In the genomic region with DNA sequence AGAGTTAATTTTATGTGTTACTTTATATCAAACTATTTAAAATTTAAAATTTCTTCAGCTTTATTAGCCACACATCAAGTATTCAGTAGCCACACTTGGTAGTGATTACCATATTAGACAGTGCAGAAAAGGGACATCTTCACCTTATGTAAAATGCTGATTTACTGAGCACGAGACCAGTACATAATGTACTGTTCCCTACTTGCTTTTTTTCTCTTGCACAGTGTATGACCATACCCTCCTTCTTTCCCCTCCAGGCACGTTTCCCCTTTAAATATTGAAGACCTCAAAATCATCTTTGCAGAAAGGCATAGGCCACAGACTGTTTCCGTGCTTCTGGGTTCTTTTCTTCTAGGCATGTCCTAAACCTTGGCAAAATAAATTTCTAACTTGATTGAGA, we compare ENCODE assay signal across 16 cellular contexts. TPM values are rescaled to one million over a fixed set of nuclear protein-coding genes. Genes with fewer than 3 reads are reported as not detected.
A peak's percentile ranks its signal among the peaks of the same experiment; 100 is the strongest.
DNase-seq lines count a peak whose midpoint lies in the region; ATAC-seq and TF ChIP-seq lines count a peak whose summit lies in the region.
"Had no signal": no experiment of that assay in that cellular context is flagged by ENCODE, and none has a peak within 500 bp of the region (broad histone marks: within the 10 kb centered on the region; RNA-seq: fewer than 3 reads in every experiment).

No MANE protein-coding gene starts in this region.

- H3K9me3 ChIP-seq in left ventricle myocardium inferior (replicated peaks), result no peaks in the 10 kb centered on the region
- H3K9me3 ChIP-seq in right atrium auricular region, result no peaks in the 10 kb centered on the region
- no peaks in the 10 kb centered on the region for H3K9me3 ChIP-seq in gastroesophageal sphincter
- no peaks in the 10 kb centered on the region for H3K9me3 ChIP-seq in stomach

- H3K4me3 ChIP-seq in left ventricle myocardium inferior, result no peak overlapping the region
- H3K4me3 ChIP-seq in right atrium auricular region, result no peak overlapping the region
- peak overlapping the region in 1 of 2 donors; percentile 33 for H3K4me3 ChIP-seq in gastroesophageal sphincter
- H3K4me3 ChIP-seq in stomach, result no peak overlapping the region
- H3K4me3 ChIP-seq: K562 had no signal

- TF ChIP-seq EP300 in gastroesophageal sphincter (IDR thresholded peaks at IDR 0.05), result no peak
- no peak for TF ChIP-seq EP300 in stomach (IDR thresholded peaks at IDR 0.05)

- H3K4me1 ChIP-seq in left ventricle myocardium inferior (peaks cover 96% of the 10 kb centered on the region), right atrium auricular region (peaks cover 0 to 75% of the 10 kb centered on the region in 2 donors), gastroesophageal sphincter (peaks cover 18 to 97% (median 32%) of the 10 kb centered on the region in 3 donors), stomach (peaks cover 53 to 99% (median 77%) of the 10 kb centered on the region in 4 donors)

- DNase-seq in left ventricle myocardium inferior (no peak), right atrium auricular region (ENCODE audit: low spot score) (no peak), stomach (no peak), nephron progenitor cell (no peak), UCSD-AML1 (lab: John Stamatoyannopoulos, UW; ENCODE audit: unreplicated experiment) (no peak)
- DNase-seq: C1 segment of cervical spinal cord, DMS79 treated with DMSO at 0.1 percent for 48 hours, H9, NCI-H1417 treated with DMSO at 0.1 percent for 48 hours, NCI-H2029, NCI-H2171 treated with DMSO at 0.1 percent for 48 hours, NCI-H510A treated with DMSO at 0.1 percent for 48 hours had no signal

- H3K9me3 Mint-ChIP-seq in nephron progenitor cell, result no peaks in the 10 kb centered on the region
- H3K9me3 Mint-ChIP-seq: H9 had no signal

- no peak for ATAC-seq in gastroesophageal sphincter
- ATAC-seq in GM19463 (IDR thresholded peaks at IDR 0.05; ENCODE audit: unreplicated experiment), result no peak
- ATAC-seq in HG03520 (IDR thresholded peaks at IDR 0.05; ENCODE audit: unreplicated experiment), result no peak
- ATAC-seq: K562 had no signal

- peak overlapping the region; percentile 65 for H3K27ac ChIP-seq in left ventricle myocardium inferior (replicated peaks)
- peak overlapping the region in 1 of 2 donors; percentile 51 for H3K27ac ChIP-seq in right atrium auricular region
- peak overlapping the region; percentile 81 to 96 (median 85) for H3K27ac ChIP-seq in gastroesophageal sphincter
- H3K27ac ChIP-seq in stomach, result peak overlapping the region in 4 of 5 donors; percentile 43 to 80 (median 74)

- no peak for TF ChIP-seq POLR2A in gastroesophageal sphincter (IDR thresholded peaks at IDR 0.05)
- TF ChIP-seq POLR2A in stomach (IDR thresholded peaks at IDR 0.05), result no peak

- WGBS in gastroesophageal sphincter (ENCODE audit: low coverage in 1 of 2), 2 donors, result 47 to 50% methylated on average over 3 of the region's 3 CpGs
- 47 to 73% (median 55%) methylated on average over 3 of the region's 3 CpGs for WGBS in stomach, 5 donors

- no peaks in the 10 kb centered on the region for H3K27me3 ChIP-seq in left ventricle myocardium inferior (ENCODE audit: low read depth)
- H3K27me3 ChIP-seq in right atrium auricular region, result no peaks in the 10 kb centered on the region
- no peaks in the 10 kb centered on the region for H3K27me3 ChIP-seq in gastroesophageal sphincter
- no peaks in the 10 kb centered on the region for H3K27me3 ChIP-seq in stomach

- no peaks in the 10 kb centered on the region for H3K27me3 Mint-ChIP-seq in nephron progenitor cell (ENCODE audit: low read depth, poor library complexity)

- H3K36me3 Mint-ChIP-seq in nephron progenitor cell (ENCODE audit: low read depth), result peaks cover 20% of the 10 kb centered on the region

- H3K36me3 ChIP-seq in left ventricle myocardium inferior (peaks cover 5% of the 10 kb centered on the region), right atrium auricular region (no peaks in the 10 kb centered on the region), gastroesophageal sphincter (peaks cover 0 to 11% of the 10 kb centered on the region in 2 donors), stomach (peaks cover 0 to 7% (median 3%) of the 10 kb centered on the region in 4 donors)

- H3K27ac Mint-ChIP-seq in nephron progenitor cell, result no peak overlapping the region

- intact Hi-C loops in left ventricle myocardium inferior (cut with micrococcal nuclease) (no loop called here), stomach (cut with DNase I; ENCODE audit: low total_unique reads) (no loop called here)

- H3K4me3 Mint-ChIP-seq in nephron progenitor cell, result no peak overlapping the region
- H3K4me3 Mint-ChIP-seq: H9 had no signal

- peaks cover 5% of the 10 kb centered on the region for H3K4me1 Mint-ChIP-seq in nephron progenitor cell

- TF ChIP-seq CTCF in left ventricle myocardium inferior (IDR thresholded peaks at IDR 0.05; ENCODE audit: borderline replicate concordance) (no peak), right atrium auricular region (IDR thresholded peaks at IDR 0.05) (no peak), gastroesophageal sphincter (IDR thresholded peaks at IDR 0.05) (no peak), stomach (IDR thresholded peaks at IDR 0.05) (no peak), nephron progenitor cell (IDR thresholded peaks at IDR 0.05) (no peak)

RNA-seq across cellular contexts. Expression of a gene that starts 18.0 kb away (rescaled TPM):
- 635 TPM for total RNA-seq in left ventricle myocardium inferior
- 100 to 1,000 TPM; 585 to 760 TPM for total RNA-seq in right atrium auricular region
- total RNA-seq in gastroesophageal sphincter, result 1,000 to 10,000 TPM; 1,820 to 3,515 (median 2,996) TPM
- 1,000 to 10,000 TPM in 1 of 5 donors, 100 to 1,000 TPM in 4; 334 to 1,254 (median 555) TPM for total RNA-seq in stomach
- 100 to 1,000 TPM; 464 to 624 (median 598) TPM for polyA plus RNA-seq in stomach

RNA-seq across cellular contexts. Expression of a gene that starts 56.7 kb away (rescaled TPM):
- total RNA-seq in left ventricle myocardium inferior, result 0.66 TPM
- total RNA-seq in right atrium auricular region, result 1 to 10 TPM in 1 of 2 donors, under 1 TPM in 1; 0.51 to 1.3 TPM
- 1 to 10 TPM; 2.0 to 5.9 (median 5.0) TPM for total RNA-seq in gastroesophageal sphincter
- total RNA-seq in stomach, result 1 to 10 TPM in 3 of 5 donors, not detected in 2; 1.7 to 7.1 (median 3.2) TPM
- 1 to 10 TPM in 1 of 3 donors, under 1 TPM in 1, not detected in 1; 0.70 to 1.2 TPM for polyA plus RNA-seq in stomach
